Comparison of ENCODE assay signal across 19 cellular contexts in the genomic region with DNA sequence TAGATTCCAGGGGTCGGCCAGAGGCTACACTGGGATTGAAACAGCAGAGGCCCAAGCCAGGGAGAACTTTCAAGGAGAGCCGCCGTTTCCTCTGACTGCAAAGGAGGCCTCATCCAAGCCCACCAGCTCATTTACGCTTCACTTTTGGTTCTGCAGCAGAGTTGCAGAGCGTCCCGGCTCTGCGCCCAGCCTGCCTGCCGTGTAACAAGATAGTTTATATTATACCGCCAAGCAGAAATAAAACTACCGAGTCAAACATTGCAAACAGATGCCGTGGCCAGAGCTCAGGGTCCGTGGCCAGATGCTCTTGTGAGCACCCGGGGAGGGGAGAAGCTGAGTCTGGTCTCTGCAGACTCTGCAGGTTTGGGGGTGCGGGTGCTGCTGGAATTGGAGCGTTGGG.
A peak's percentile ranks its signal among the peaks of the same experiment; 100 is the strongest.
DNase-seq lines count a peak whose midpoint lies in the region; TF ChIP-seq lines count a peak whose summit lies in the region.
"Had no signal": no experiment of that assay in that cellular context is flagged by ENCODE, and none has a peak within 500 bp of the region (broad histone marks: within the 10 kb centered on the region; RNA-seq: fewer than 3 reads in every experiment).

No MANE protein-coding gene starts in this region.

- peak overlapping the region; percentile 21 for H3K4me2 ChIP-seq in GM23248 (ENCODE audit: unreplicated experiment)
- no peak overlapping the region for H3K4me2 ChIP-seq in mesenchymal stem cell (ENCODE audit: low read length, poor library complexity, severe bottlenecking)

- H4K8ac ChIP-seq in mesenchymal stem cell (ENCODE audit: low read length): no peak overlapping the region

- H3K36me3 ChIP-seq in GM23248 (ENCODE audit: low read depth) (no peaks in the 10 kb centered on the region), mesenchymal stem cell (ENCODE audit: control insufficient read depth in 1 of 2, insufficient read depth in 2 of 2, low read depth in 1 of 2, low read length in 2 of 2) (no peaks in the 10 kb centered on the region), stomach smooth muscle (ENCODE audit: control insufficient read depth in 2 of 2, insufficient read depth in 2 of 2, low read length in 2 of 2) (no peaks in the 10 kb centered on the region)
- H3K36me3 ChIP-seq: esophagus squamous epithelium, thoracic aorta, WERI-Rb-1 had no signal

- H3K79me1 ChIP-seq in mesenchymal stem cell (replicated peaks; ENCODE audit: low read length, poor library complexity, severe bottlenecking): no peaks in the 10 kb centered on the region

- H3K36me3 Mint-ChIP-seq in activated CD4-positive, alpha-beta memory T cell treated with anti-CD3 and anti-CD28 coated beads for 36 hours: no peaks in the 10 kb centered on the region
- no peaks in the 10 kb centered on the region for H3K36me3 Mint-ChIP-seq in osteocyte (ENCODE audit: unreplicated experiment)

- H3K23ac ChIP-seq in mesenchymal stem cell (ENCODE audit: low read length in 2 of 2): no peak overlapping the region

- peak overlapping the region in 1 of 2 experiments; percentile 75 for H3K14ac ChIP-seq in mesenchymal stem cell (ENCODE audit: low read length in 2 of 2)

- no peak overlapping the region for H2BK120ac ChIP-seq in mesenchymal stem cell (ENCODE audit: low read depth, low read length)

- H3K27me3 Mint-ChIP-seq in activated CD4-positive, alpha-beta memory T cell treated with anti-CD3 and anti-CD28 coated beads for 36 hours: peaks cover 3% of the 10 kb centered on the region
- H3K27me3 Mint-ChIP-seq in osteocyte (ENCODE audit: unreplicated experiment): no peaks in the 10 kb centered on the region
- H3K27me3 Mint-ChIP-seq: T-helper 17 cell had no signal

- no peaks in the 10 kb centered on the region for H3K4me1 Mint-ChIP-seq in activated CD4-positive, alpha-beta memory T cell treated with anti-CD3 and anti-CD28 coated beads for 36 hours (ENCODE audit: low read depth)
- H3K4me1 Mint-ChIP-seq in osteocyte (ENCODE audit: unreplicated experiment): no peaks in the 10 kb centered on the region
- H3K4me1 Mint-ChIP-seq: T-helper 17 cell had no signal

- no peaks in the 10 kb centered on the region for H3K4me1 ChIP-seq in GM23248 (ENCODE audit: insufficient read depth)
- H3K4me1 ChIP-seq in mesenchymal stem cell (ENCODE audit: control insufficient read depth, insufficient read depth, low read depth, low read length): no peaks in the 10 kb centered on the region
- H3K4me1 ChIP-seq in stomach smooth muscle (ENCODE audit: control insufficient read depth, insufficient read depth, low read length): peaks cover 10% of the 10 kb centered on the region

- H2BK5ac ChIP-seq in mesenchymal stem cell (ENCODE audit: low read depth, low read length, poor library complexity, severe bottlenecking): no peak overlapping the region

- H3K9me3 Mint-ChIP-seq in activated CD4-positive, alpha-beta memory T cell treated with anti-CD3 and anti-CD28 coated beads for 36 hours: no peaks in the 10 kb centered on the region
- peaks cover 8% of the 10 kb centered on the region for H3K9me3 Mint-ChIP-seq in osteocyte (ENCODE audit: unreplicated experiment)

- no peaks in the 10 kb centered on the region for H4K20me1 ChIP-seq in GM23248 (ENCODE audit: insufficient read depth)

- H3K27me3 ChIP-seq in GM23248 (replicated peaks; ENCODE audit: insufficient read depth): no peaks in the 10 kb centered on the region
- H3K27me3 ChIP-seq in mesenchymal stem cell (ENCODE audit: control insufficient read depth in 1 of 2, insufficient read depth in 1 of 2, low read length in 2 of 2): no peaks in the 10 kb centered on the region
- H3K27me3 ChIP-seq in stomach smooth muscle (ENCODE audit: control insufficient read depth in 1 of 2, insufficient read depth in 2 of 2, low read length in 2 of 2): no peaks in the 10 kb centered on the region
- H3K27me3 ChIP-seq: esophagus squamous epithelium had no signal

- DNase-seq in GM23248 (peak; percentile 43), dedifferentiated amniotic fluid mesenchymal stem cell (ENCODE audit: extremely low spot score) (peak; percentile 49), mesenchymal stem cell (no peak), OCI-M2 (lab: John Stamatoyannopoulos, UW; ENCODE audit: unreplicated experiment) (no peak), GM10248 (ENCODE audit: extremely low spot score) (no peak), osteocyte (ENCODE audit: extremely low spot score, unreplicated experiment) (no peak)
- DNase-seq in activated CD4-positive, alpha-beta memory T cell treated with anti-CD3 and anti-CD28 coated beads for 36 hours: no peak
- DNase-seq: activated CD4-positive, alpha-beta T cell treated with anti-CD3 and anti-CD28 coated beads, Interleukin-2, amount 50 U/mL, for 4 hours; activated naive CD4-positive, alpha-beta T cell; effector CD4-positive, alpha-beta T cell; esophagus squamous epithelium; hypothalamus; KBM-7; NCI-H187; stimulated activated CD4-positive, alpha-beta T cell treated with anti-CD3 and anti-CD28 coated beads, Interleukin-15, amount 100 ng/mL, for 24 hours; T-helper 17 cell; WERI-Rb-1 had no signal

- 20 to 24% methylated on average over 15 of the region's 15 CpGs for WGBS in GM23248 (ENCODE audit: low coverage in 1 of 2, low lambda C conversion rate in 2 of 2, missing lambda C conversion rate in 2 of 2), 2 experiments
- WGBS in mesenchymal stem cell: 83% methylated on average over 14 of the region's 15 CpGs

- no peak overlapping the region for H3K27ac ChIP-seq in GM23248
- no peak overlapping the region for H3K27ac ChIP-seq in mesenchymal stem cell (ENCODE audit: low read length, poor library complexity, severe bottlenecking)
- H3K27ac ChIP-seq in stomach smooth muscle (ENCODE audit: low read length): no peak overlapping the region
- H3K27ac ChIP-seq: esophagus squamous epithelium, thoracic aorta, WERI-Rb-1 had no signal

- intact Hi-C loops in activated CD4-positive, alpha-beta memory T cell treated with anti-CD3 and anti-CD28 coated beads for 36 hours (cut with micrococcal nuclease): no loop called here

- POLR2A ChIA-PET in activated CD4-positive, alpha-beta memory T cell treated with anti-CD3 and anti-CD28 coated beads for 36 hours (lab: Charles Lee): no interaction called here
- POLR2A ChIA-PET in GM10248 (lab: Yijun Ruan, JAX): no interaction called here

- H2BK12ac ChIP-seq in mesenchymal stem cell (ENCODE audit: low read length in 2 of 2): no peak overlapping the region

- H3K9ac ChIP-seq in GM23248 (no peak overlapping the region; the same call in 1 of the 2 replicates), mesenchymal stem cell (ENCODE audit: low read length) (peak overlapping the region; percentile 58), stomach smooth muscle (ENCODE audit: low read length in 2 of 2) (no peak overlapping the region)

- H2BK15ac ChIP-seq in mesenchymal stem cell (ENCODE audit: low read depth, poor library complexity, severe bottlenecking): peak overlapping the region; percentile 12

- H2AK5ac ChIP-seq in mesenchymal stem cell (ENCODE audit: low read length, severe bottlenecking): no peak overlapping the region

- H2AFZ ChIP-seq in GM23248: peak overlapping the region; percentile 60; the same call in 1 of the 2 replicates
- H2AFZ ChIP-seq in mesenchymal stem cell (ENCODE audit: low read depth, low read length): no peak overlapping the region

- no peak overlapping the region for H4K91ac ChIP-seq in mesenchymal stem cell (ENCODE audit: low read length)

- H3K9me2 ChIP-seq in GM23248 (ENCODE audit: insufficient read depth): no peaks in the 10 kb centered on the region

- 0 out of 2 replicates have a peak overlapping the region, but pooled peaks have one; percentile 13 for H3K4me3 ChIP-seq in GM23248
- peak overlapping the region in 1 of 2 experiments; percentile 72 for H3K4me3 ChIP-seq in mesenchymal stem cell (ENCODE audit: insufficient read depth in 1 of 2, low read depth in 1 of 2, low read length in 2 of 2)
- peak overlapping the region; percentile 23 to 58 for H3K4me3 ChIP-seq in stomach smooth muscle (ENCODE audit: low read length in 2 of 2)
- H3K4me3 ChIP-seq: thoracic aorta had no signal

- H3K9me3 ChIP-seq in GM23248 (ENCODE audit: low read depth): no peaks in the 10 kb centered on the region
- H3K9me3 ChIP-seq in mesenchymal stem cell (ENCODE audit: control insufficient read depth, low read length): no peaks in the 10 kb centered on the region
- H3K9me3 ChIP-seq in stomach smooth muscle (ENCODE audit: control insufficient read depth in 2 of 2, low read length in 2 of 2): no peaks in the 10 kb centered on the region
- H3K9me3 ChIP-seq: esophagus squamous epithelium, thoracic aorta had no signal

- H3F3A ChIP-seq in GM23248 (ENCODE audit: insufficient read depth): no peaks in the 10 kb centered on the region

- H3K4me3 Mint-ChIP-seq in activated CD4-positive, alpha-beta memory T cell treated with anti-CD3 and anti-CD28 coated beads for 36 hours: no peak overlapping the region
- no peak overlapping the region for H3K4me3 Mint-ChIP-seq in osteocyte (ENCODE audit: unreplicated experiment)
- H3K4me3 Mint-ChIP-seq: T-helper 17 cell had no signal

- no peaks in the 10 kb centered on the region for H3K79me2 ChIP-seq in GM23248 (ENCODE audit: insufficient read depth)

- CTCF ChIA-PET in activated CD4-positive, alpha-beta memory T cell treated with anti-CD3 and anti-CD28 coated beads for 36 hours (lab: Charles Lee): interaction anchor here (0.5 kb wide), 1 partner anchor 912 kb away, joined by 4 read pairs; no protein-coding TSS in a partner anchor
- CTCF ChIA-PET in GM10248 (lab: Yijun Ruan, JAX): interaction anchor here (1.4 kb wide), 1 partner anchor 12 kb away, joined by 3 read pairs; no protein-coding TSS in a partner anchor

- TF ChIP-seq CTCF in GM10248 (IDR thresholded peaks at IDR 0.05; ENCODE audit: control extremely low read depth, extremely low read depth, low read depth, missing control alignments): no peak
- no peak for TF ChIP-seq CTCF in osteocyte (IDR thresholded peaks at IDR 0.05)

- in situ Hi-C loops in GM23248 (cut with MboI): no loop called here

- H3K27ac Mint-ChIP-seq in activated CD4-positive, alpha-beta memory T cell treated with anti-CD3 and anti-CD28 coated beads for 36 hours: no peak overlapping the region
- no peak overlapping the region for H3K27ac Mint-ChIP-seq in osteocyte (ENCODE audit: unreplicated experiment)
- H3K27ac Mint-ChIP-seq: T-helper 17 cell had no signal

- no peak overlapping the region for H3K4ac ChIP-seq in mesenchymal stem cell (ENCODE audit: low read depth in 1 of 2, low read length in 2 of 2)

- no peak overlapping the region for H3K18ac ChIP-seq in mesenchymal stem cell (ENCODE audit: low read depth in 1 of 2, low read length in 2 of 2)

Comparison
In these comparisons a context has a peak if more than half of its experiments do, and no peak if none do; other contexts are left out.
1. DNase-seq: peak in GM23248 (single experiment) and dedifferentiated amniotic fluid mesenchymal stem cell (single experiment); none in mesenchymal stem cell (single experiment), OCI-M2 (single experiment), activated CD4-positive, alpha-beta memory T cell treated with anti-CD3 and anti-CD28 coated beads for 36 hours (single experiment), GM10248 (single experiment) and osteocyte (single experiment).